In genomic region chr1:85579619-85580018, GRCh38 we compare ENCODE assay signal across 11 cellular contexts. TPM values are rescaled to one million over a fixed set of nuclear protein-coding genes. Genes with fewer than 3 reads are reported as not detected.
DNase-seq lines count a peak whose midpoint lies in the region; ATAC-seq, FAIRE-seq and TF ChIP-seq lines count a peak whose summit lies in the region.
"Had no signal": no experiment of that assay in that cellular context is flagged by ENCODE, and none has a peak within 500 bp of the region (broad histone marks: within the 10 kb centered on the region; RNA-seq: fewer than 3 reads in every experiment).

No MANE protein-coding gene starts in this region.

- WGBS in pancreas, 2 donors = 39 to 47% methylated on average over 15 of the region's 15 CpGs

- H3K4me3 ChIP-seq in BJ (ENCODE audit: low read depth, low read length) (peak overlapping the region; percentile 40), SJSA1 (peak overlapping the region; percentile 76), foreskin fibroblast (ENCODE audit: low read depth in 1 of 2, low read length in 2 of 2) (peak overlapping the region; percentile 78), pancreas (peak overlapping the region in 1 of 4 donors; percentile 24)

- FAIRE-seq in pancreas (lab: Jason Lieb, UNC) = no peak
- FAIRE-seq: bronchial epithelial cell, G401.6 had no signal

- CTCF ChIA-PET in BJ (lab: Yijun Ruan, JAX) = interaction anchor here (1.2 to 6.5 kb wide), 5 partner anchors 32 to 271 kb away, joined by 3 to 35 read pairs (median 5); no protein-coding TSS in a partner anchor

- H3K27me3 ChIP-seq in BJ (ENCODE audit: control insufficient read depth, insufficient read depth, low read length) (no peaks in the 10 kb centered on the region), SJSA1 (replicated peaks) (peaks cover 16% of the 10 kb centered on the region), pancreas (no peaks in the 10 kb centered on the region)

- H3K27ac ChIP-seq in SJSA1 (peak overlapping the region; percentile 97), pancreas (peak overlapping the region in 3 of 4 donors; percentile 18 to 62 (median 58))

- intact Hi-C loops in pancreas (cut with DNase I) = loop anchor here in 1 of 3 donors (10.0 kb wide), 1 partner anchor 275 kb away; no protein-coding TSS in a partner anchor

- POLR2A ChIA-PET in BJ (lab: Charles Lee) = interaction anchor here (0.5 to 3.1 kb wide), 5 partner anchors 27 to 249 kb away, joined by 3 to 20 read pairs (median 8); no protein-coding TSS in a partner anchor

- H3K9me3 ChIP-seq in SJSA1 (replicated peaks) (peaks cover 12% of the 10 kb centered on the region), pancreas (no peaks in the 10 kb centered on the region)

- TF ChIP-seq CTCF in BJ (IDR thresholded peaks at IDR 0.05; ENCODE audit: insufficient read depth, low read depth, low read length) (no peak), foreskin fibroblast (IDR thresholded peaks at IDR 0.05; ENCODE audit: low read depth, low read length) (no peak), pancreas (IDR thresholded peaks at IDR 0.05) (no peak)

- H3K4me1 ChIP-seq in SJSA1 (replicated peaks) (peaks cover 39% of the 10 kb centered on the region), pancreas (peaks cover 0 to 9% (median 4%) of the 10 kb centered on the region in 3 donors)

- ATAC-seq in pancreas (no peak), GM19324 (IDR thresholded peaks at IDR 0.05; ENCODE audit: low FRiP score, unreplicated experiment) (no peak), HG03342 (IDR thresholded peaks at IDR 0.05; ENCODE audit: unreplicated experiment) (no peak)

- peaks cover 20% of the 10 kb centered on the region for H3K36me3 ChIP-seq in BJ (ENCODE audit: control insufficient read depth, insufficient read depth, low read length)
- H3K36me3 ChIP-seq in SJSA1 = peaks cover 68% of the 10 kb centered on the region
- H3K36me3 ChIP-seq in pancreas = peaks cover 0 to 14% (median 2%) of the 10 kb centered on the region in 3 donors

- no peak for DNase-seq in BJ (ENCODE audit: low read depth)
- DNase-seq in SJSA1 (ENCODE audit: low read depth in 1 of 2, low spot score in 2 of 2) = peak; percentile 86 to 91
- peak; percentile 72 to 75 for DNase-seq in foreskin fibroblast
- peak in 3 of 6 donors; percentile 18 to 59 (median 33) for DNase-seq in pancreas
- no peak for DNase-seq in NCI-H524 treated with DMSO at 0.1 percent for 48 hours (lab: John Stamatoyannopoulos, UW)
- no peak for DNase-seq in activated gamma-delta T cell (lab: John Stamatoyannopoulos, UW)
- DNase-seq: stimulated activated CD4-positive, alpha-beta T cell treated with anti-CD3 and anti-CD28 coated beads, Interleukin-1b, Interleukin-23, amount 100 ng/mL, for 48 hours had no signal

RNA-seq across cellular contexts. Expression of gene CCN1, which starts 0.9 kb away (rescaled TPM):
- polyA plus RNA-seq in BJ (2011; rRNA removed) (273 and 284 TPM in 2 replicates), pancreas (10 to 100 TPM; 17.0 to 54.6 TPM)
- polyA minus RNA-seq in BJ (2011; rRNA and poly(A)+ RNA removed) = 148 and 193 TPM in 2 replicates
- 47.8 and 65.3 TPM in 2 replicates for total RNA-seq in SJSA1 (2014; rRNA removed; shearing (Covaris generic))
- 10 to 100 TPM; 11.5 to 37.7 (median 19.1) TPM for total RNA-seq in pancreas

Comparison
In these comparisons a context has a peak if more than half of its experiments do, and no peak if none do; other contexts are left out.
1. DNase-seq: peak in SJSA1 (2 of 2) and foreskin fibroblast (2 of 2); none in BJ (single experiment), NCI-H524 treated with DMSO at 0.1 percent for 48 hours (single experiment) and activated gamma-delta T cell (single experiment).